Comparison of ENCODE assay signal across 8 cellular contexts in genomic region chr17:15260376-15261062, GRCh38. TPM values are rescaled to one million over a fixed set of nuclear protein-coding genes. Genes with fewer than 3 reads are reported as not detected.
DNase-seq lines count a peak whose midpoint lies in the region; ATAC-seq and TF ChIP-seq lines count a peak whose summit lies in the region.

No MANE protein-coding gene starts in this region.

- DNase-seq in BJ (ENCODE audit: low read depth) (peak; percentile 45), GM20000 (ENCODE audit: low spot score) (peak; percentile 80), NCI-H2227 (lab: John Stamatoyannopoulos, UW; ENCODE audit: unreplicated experiment) (peak; percentile 50), lung microvascular endothelial cell (ENCODE audit: low read depth in 2 of 2) (peak; percentile 90 to 94)
- peak; percentile 65 to 71 for DNase-seq in activated CD4-positive, alpha-beta T cell treated with anti-CD3 and anti-CD28 coated beads, Interleukin-2, amount 50 U/mL, for 48 hours
- peak; percentile 17 to 35 (median 23) for DNase-seq in effector memory CD8-positive, alpha-beta T cell
- peak; percentile 8 to 50 for DNase-seq in stimulated activated CD4-positive, alpha-beta T cell treated with anti-CD3 and anti-CD28 coated beads, Interleukin-4, amount 100 ng/mL, for 4 hours

- H3K4me3 Mint-ChIP-seq in effector memory CD8-positive, alpha-beta T cell, result peak overlapping the region; percentile 79 to 80

- CTCF ChIA-PET in BJ (lab: Yijun Ruan, JAX), result interaction anchor here (0.7 to 3.6 kb wide), 13 partner anchors 11 to 247 kb away, joined by 3 to 43 read pairs (median 4); no protein-coding TSS in a partner anchor

- TF ChIP-seq CTCF in BJ (IDR thresholded peaks at IDR 0.05; ENCODE audit: insufficient read depth, low read depth, low read length) (peak; percentile 43), GM20000 (IDR thresholded peaks at IDR 0.05; ENCODE audit: extremely low read depth, missing control alignments) (peak; percentile 70)

- no peak overlapping the region for H3K27ac Mint-ChIP-seq in effector memory CD8-positive, alpha-beta T cell

- H3K36me3 ChIP-seq in BJ (ENCODE audit: control insufficient read depth, insufficient read depth, low read length), result peaks cover 15% of the 10 kb centered on the region

- H3K4me1 Mint-ChIP-seq in effector memory CD8-positive, alpha-beta T cell (ENCODE audit: low read depth in 2 of 2), result peaks cover 9 to 14% of the 10 kb centered on the region in 2 donors

- H3K4me3 ChIP-seq in BJ (ENCODE audit: low read depth, low read length), result peak overlapping the region; percentile 72

- H3K27me3 Mint-ChIP-seq in effector memory CD8-positive, alpha-beta T cell, result peaks cover 60 to 95% of the 10 kb centered on the region in 2 donors

- no peaks in the 10 kb centered on the region for H3K27me3 ChIP-seq in BJ (ENCODE audit: control insufficient read depth, insufficient read depth, low read length)

- H3K9me3 Mint-ChIP-seq in effector memory CD8-positive, alpha-beta T cell, result no peaks in the 10 kb centered on the region

- no peaks in the 10 kb centered on the region for H3K36me3 Mint-ChIP-seq in effector memory CD8-positive, alpha-beta T cell (ENCODE audit: insufficient read depth)

- POLR2A ChIA-PET in BJ (lab: Charles Lee), result no interaction called here

- peak; percentile 78 for ATAC-seq in effector memory CD8-positive, alpha-beta T cell (replicated peaks)
- no peak for ATAC-seq in GM19467 (IDR thresholded peaks at IDR 0.05; ENCODE audit: unreplicated experiment)

RNA-seq across cellular contexts. Expression of gene PMP22, which starts 4.6 kb away (rescaled TPM):
- polyA plus RNA-seq in BJ (2011; rRNA removed), result 122 and 208 TPM in 2 replicates
- 129 and 191 TPM in 2 replicates for polyA minus RNA-seq in BJ (2011; rRNA and poly(A)+ RNA removed)
- 18.7 and 22.2 TPM in 2 replicates for total RNA-seq in lung microvascular endothelial cell

Comparison
In these comparisons a context has a peak if more than half of its experiments do, and no peak if none do; other contexts are left out.
1. DNase-seq: peak in every context shown above with its lines; median percentile 92 in lung microvascular endothelial cell; 80 in GM20000; 68 in activated CD4-positive, alpha-beta T cell treated with anti-CD3 and anti-CD28 coated beads, Interleukin-2, amount 50 U/mL, for 48 hours; 50 in NCI-H2227; 45 in BJ; 29 in stimulated activated CD4-positive, alpha-beta T cell treated with anti-CD3 and anti-CD28 coated beads, Interleukin-4, amount 100 ng/mL, for 4 hours; 23 in effector memory CD8-positive, alpha-beta T cell.